1 cellular context compared by ENCODE assay signal in the genomic region with DNA sequence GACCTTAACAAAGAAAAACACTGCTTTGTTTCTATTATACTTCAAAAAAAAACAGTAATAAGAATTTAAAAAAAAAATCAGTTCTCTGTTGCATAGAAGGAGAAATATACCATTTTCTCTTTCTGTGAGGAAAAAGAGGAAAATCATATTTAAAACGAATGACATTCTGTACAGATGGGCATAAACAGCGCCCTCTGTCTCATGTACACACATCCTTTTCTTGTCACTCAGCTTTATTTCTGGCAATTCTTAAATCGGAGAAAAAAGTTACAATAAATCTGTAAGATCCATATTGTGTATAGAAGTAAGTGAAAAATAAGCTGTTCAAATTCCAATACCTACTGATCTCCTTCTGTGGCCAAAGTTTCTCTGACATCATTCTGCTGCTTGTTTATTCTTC.
TF ChIP-seq lines count a peak whose summit lies in the region.

No MANE protein-coding gene starts in this region.

TF ChIP-seq in K562, 482 proteins besides CTCF, POLR2A, EP300 and RAD21:
- TF ChIP-seq PKNOX1 (IDR thresholded peaks at IDR 0.05) (0 out of 2 replicates have a peak, but pooled peaks have one; percentile 17), DMBX1 (CRISPR knock-in tag; IDR thresholded peaks at IDR 0.05; ENCODE audit: borderline replicate concordance) (no peak), CHCHD3 (CRISPR knock-in tag; IDR thresholded peaks at IDR 0.05) (no peak), ZNF57 (CRISPR knock-in tag; IDR thresholded peaks at IDR 0.05) (no peak), POLR2AphosphoS5 (IDR thresholded peaks at IDR 0.05; ENCODE audit: control insufficient read depth, insufficient read depth, low read depth, low read length) (no peak), CEBPG (CRISPR knock-in tag; IDR thresholded peaks at IDR 0.05) (no peak), CEBPG (tag; conservative IDR thresholded peaks at IDR 0.05 in 1 of 2, IDR thresholded peaks at IDR 0.05 in 1 of 2) (no peak), ZFP36 (IDR thresholded peaks at IDR 0.05; ENCODE audit: low read depth, low read length, partially characterized antibody) (no peak), CHD7 (IDR thresholded peaks at IDR 0.05; ENCODE audit: low read depth, low read length) (no peak), NFIX (CRISPR knock-in tag; IDR thresholded peaks at IDR 0.05; ENCODE audit: low read depth) (no peak), ETV1 (tag; conservative IDR thresholded peaks at IDR 0.05; ENCODE audit: low read depth) (no peak), CHAMP1 (IDR thresholded peaks at IDR 0.05) (no peak), THAP12 (CRISPR knock-in tag; IDR thresholded peaks at IDR 0.05) (no peak), MECOM (CRISPR knock-in tag; IDR thresholded peaks at IDR 0.05) (0 out of 2 replicates have a peak, but pooled peaks have one; percentile 13), ZNF253 (CRISPR knock-in tag; conservative IDR thresholded peaks at IDR 0.05) (no peak)
